ENCODE assay signal across 1 cellular context in genomic region chr2:226909131-226909530, GRCh38.
TF ChIP-seq lines count a peak whose summit lies in the region.

No MANE protein-coding gene starts in this region.

TF ChIP-seq in GM12878, 131 proteins besides CTCF, POLR2A, EP300 and RAD21:
- TF ChIP-seq BCL3 (IDR thresholded peaks at IDR 0.05; ENCODE audit: borderline replicate concordance, insufficient read depth, low read depth, low read length, poor library complexity, severe bottlenecking), result no peak
- TF ChIP-seq, protein P1, sequence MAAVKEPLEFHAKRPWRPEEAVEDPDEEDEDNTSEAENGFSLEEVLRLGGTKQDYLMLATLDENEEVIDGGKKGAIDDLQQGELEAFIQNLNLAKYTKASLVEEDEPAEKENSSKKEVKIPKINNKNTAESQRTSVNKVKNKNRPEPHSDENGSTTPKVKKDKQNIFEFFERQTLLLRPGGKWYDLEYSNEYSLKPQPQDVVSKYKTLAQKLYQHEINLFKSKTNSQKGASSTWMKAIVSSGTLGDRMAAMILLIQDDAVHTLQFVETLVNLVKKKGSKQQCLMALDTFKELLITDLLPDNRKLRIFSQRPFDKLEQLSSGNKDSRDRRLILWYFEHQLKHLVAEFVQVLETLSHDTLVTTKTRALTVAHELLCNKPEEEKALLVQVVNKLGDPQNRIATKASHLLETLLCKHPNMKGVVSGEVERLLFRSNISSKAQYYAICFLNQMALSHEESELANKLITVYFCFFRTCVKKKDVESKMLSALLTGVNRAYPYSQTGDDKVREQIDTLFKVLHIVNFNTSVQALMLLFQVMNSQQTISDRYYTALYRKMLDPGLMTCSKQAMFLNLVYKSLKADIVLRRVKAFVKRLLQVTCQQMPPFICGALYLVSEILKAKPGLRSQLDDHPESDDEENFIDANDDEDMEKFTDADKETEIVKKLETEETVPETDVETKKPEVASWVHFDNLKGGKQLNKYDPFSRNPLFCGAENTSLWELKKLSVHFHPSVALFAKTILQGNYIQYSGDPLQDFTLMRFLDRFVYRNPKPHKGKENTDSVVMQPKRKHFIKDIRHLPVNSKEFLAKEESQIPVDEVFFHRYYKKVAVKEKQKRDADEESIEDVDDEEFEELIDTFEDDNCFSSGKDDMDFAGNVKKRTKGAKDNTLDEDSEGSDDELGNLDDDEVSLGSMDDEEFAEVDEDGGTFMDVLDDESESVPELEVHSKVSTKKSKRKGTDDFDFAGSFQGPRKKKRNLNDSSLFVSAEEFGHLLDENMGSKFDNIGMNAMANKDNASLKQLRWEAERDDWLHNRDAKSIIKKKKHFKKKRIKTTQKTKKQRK (IDR thresholded peaks at IDR 0.05; ENCODE audit: low read depth, low read length), result no peak
- TF ChIP-seq SMARCA5 (IDR thresholded peaks at IDR 0.05), result no peak
- TF ChIP-seq ZNF384 (IDR thresholded peaks at IDR 0.05; ENCODE audit: borderline replicate concordance, low read depth, low read length), result no peak
- no peak for TF ChIP-seq RBBP5 (conservative IDR thresholded peaks at IDR 0.05)
